ENCODE assay signal across 1 cellular context in the genomic region with DNA sequence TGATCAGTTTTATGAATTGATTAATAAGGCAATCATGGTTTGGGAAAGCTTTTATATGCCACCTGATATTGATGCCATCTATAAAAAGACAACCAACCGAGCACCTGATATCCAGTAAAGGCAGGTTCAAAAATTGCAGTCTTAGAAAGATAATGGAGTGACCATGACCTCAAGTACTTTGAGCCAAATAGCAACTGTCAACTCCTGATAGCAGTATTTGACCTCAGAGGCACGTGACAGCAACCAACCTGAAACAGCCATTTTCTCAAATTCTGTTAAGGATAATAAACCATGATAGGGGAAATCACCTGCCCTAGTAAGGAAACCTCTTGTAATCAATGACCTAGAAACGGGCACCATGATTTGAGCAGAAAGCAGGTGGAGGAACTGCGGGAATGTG.
TF ChIP-seq lines count a peak whose summit lies in the region.

No MANE protein-coding gene starts in this region.

TF ChIP-seq in K562, 482 proteins besides CTCF, POLR2A, EP300 and RAD21 (continued from another document):
- no peak for TF ChIP-seq NR2C2 (CRISPR knock-in tag; IDR thresholded peaks at IDR 0.05)
- peak; percentile 52; the same call in 1 of the 2 replicates for TF ChIP-seq NR2C2 (tag; IDR thresholded peaks at IDR 0.05)
- TF ChIP-seq ZNF561 (CRISPR knock-in tag; conservative IDR thresholded peaks at IDR 0.05): no peak
- TF ChIP-seq, protein P1, sequence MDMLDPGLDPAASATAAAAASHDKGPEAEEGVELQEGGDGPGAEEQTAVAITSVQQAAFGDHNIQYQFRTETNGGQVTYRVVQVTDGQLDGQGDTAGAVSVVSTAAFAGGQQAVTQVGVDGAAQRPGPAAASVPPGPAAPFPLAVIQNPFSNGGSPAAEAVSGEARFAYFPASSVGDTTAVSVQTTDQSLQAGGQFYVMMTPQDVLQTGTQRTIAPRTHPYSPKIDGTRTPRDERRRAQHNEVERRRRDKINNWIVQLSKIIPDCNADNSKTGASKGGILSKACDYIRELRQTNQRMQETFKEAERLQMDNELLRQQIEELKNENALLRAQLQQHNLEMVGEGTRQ (CRISPR knock-in tag; IDR thresholded peaks at IDR 0.05): peak; percentile 51
- peak; percentile 36; the same call in 1 of the 2 replicates for TF ChIP-seq RAD51 (IDR thresholded peaks at IDR 0.05; ENCODE audit: borderline replicate concordance, low read depth)
- peak; percentile 54; the same call in 1 of the 2 replicates for TF ChIP-seq TEAD4 (IDR thresholded peaks at IDR 0.05; ENCODE audit: low read length)
- no peak for TF ChIP-seq TEAD4 (CRISPR knock-in tag; IDR thresholded peaks at IDR 0.05; ENCODE audit: borderline replicate concordance)
- TF ChIP-seq CBFA2T3 (IDR thresholded peaks at IDR 0.05): peak; percentile 52
- TF ChIP-seq BACH1 (tag; IDR thresholded peaks at IDR 0.05): no peak
- no peak for TF ChIP-seq NFATC3 (IDR thresholded peaks at IDR 0.05)
- no peak for TF ChIP-seq HOXB6 (CRISPR knock-in tag; IDR thresholded peaks at IDR 0.05; ENCODE audit: borderline replicate concordance)
- TF ChIP-seq TAL1 (IDR thresholded peaks at IDR 0.05): peak; percentile 14; the same call in 1 of the 2 replicates
- TF ChIP-seq MAFK (IDR thresholded peaks at IDR 0.05; ENCODE audit: low read length): no peak
- TF ChIP-seq, protein P2, sequence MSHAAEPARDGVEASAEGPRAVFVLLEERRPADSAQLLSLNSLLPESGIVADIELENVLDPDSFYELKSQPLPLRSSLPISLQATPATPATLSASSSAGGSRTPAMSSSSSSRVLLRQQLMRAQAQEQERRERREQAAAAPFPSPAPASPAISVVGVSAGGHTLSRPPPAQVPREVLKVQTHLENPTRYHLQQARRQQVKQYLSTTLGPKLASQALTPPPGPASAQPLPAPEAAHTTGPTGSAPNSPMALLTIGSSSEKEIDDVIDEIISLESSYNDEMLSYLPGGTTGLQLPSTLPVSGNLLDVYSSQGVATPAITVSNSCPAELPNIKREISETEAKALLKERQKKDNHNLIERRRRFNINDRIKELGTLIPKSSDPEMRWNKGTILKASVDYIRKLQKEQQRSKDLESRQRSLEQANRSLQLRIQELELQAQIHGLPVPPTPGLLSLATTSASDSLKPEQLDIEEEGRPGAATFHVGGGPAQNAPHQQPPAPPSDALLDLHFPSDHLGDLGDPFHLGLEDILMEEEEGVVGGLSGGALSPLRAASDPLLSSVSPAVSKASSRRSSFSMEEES (CRISPR knock-in tag; IDR thresholded peaks at IDR 0.05): peak; percentile 73
- TF ChIP-seq, protein P3, sequence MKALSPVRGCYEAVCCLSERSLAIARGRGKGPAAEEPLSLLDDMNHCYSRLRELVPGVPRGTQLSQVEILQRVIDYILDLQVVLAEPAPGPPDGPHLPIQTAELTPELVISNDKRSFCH (CRISPR knock-in tag; IDR thresholded peaks at IDR 0.05): no peak
- TF ChIP-seq, protein P3 (tag; IDR thresholded peaks at IDR 0.05): no peak
- no peak for TF ChIP-seq ATF1 (CRISPR knock-in tag; IDR thresholded peaks at IDR 0.05)
- TF ChIP-seq ATF1 (tag; IDR thresholded peaks at IDR 0.05): 0 out of 2 replicates have a peak, but pooled peaks have one; percentile 22
- peak; percentile 88 for TF ChIP-seq BHLHE40 (IDR thresholded peaks at IDR 0.05; ENCODE audit: low read length)
- TF ChIP-seq, protein P4, sequence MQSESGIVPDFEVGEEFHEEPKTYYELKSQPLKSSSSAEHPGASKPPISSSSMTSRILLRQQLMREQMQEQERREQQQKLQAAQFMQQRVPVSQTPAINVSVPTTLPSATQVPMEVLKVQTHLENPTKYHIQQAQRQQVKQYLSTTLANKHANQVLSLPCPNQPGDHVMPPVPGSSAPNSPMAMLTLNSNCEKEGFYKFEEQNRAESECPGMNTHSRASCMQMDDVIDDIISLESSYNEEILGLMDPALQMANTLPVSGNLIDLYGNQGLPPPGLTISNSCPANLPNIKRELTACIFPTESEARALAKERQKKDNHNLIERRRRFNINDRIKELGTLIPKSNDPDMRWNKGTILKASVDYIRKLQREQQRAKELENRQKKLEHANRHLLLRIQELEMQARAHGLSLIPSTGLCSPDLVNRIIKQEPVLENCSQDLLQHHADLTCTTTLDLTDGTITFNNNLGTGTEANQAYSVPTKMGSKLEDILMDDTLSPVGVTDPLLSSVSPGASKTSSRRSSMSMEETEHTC (IDR thresholded peaks at IDR 0.05): no peak
- TF ChIP-seq, protein P5, sequence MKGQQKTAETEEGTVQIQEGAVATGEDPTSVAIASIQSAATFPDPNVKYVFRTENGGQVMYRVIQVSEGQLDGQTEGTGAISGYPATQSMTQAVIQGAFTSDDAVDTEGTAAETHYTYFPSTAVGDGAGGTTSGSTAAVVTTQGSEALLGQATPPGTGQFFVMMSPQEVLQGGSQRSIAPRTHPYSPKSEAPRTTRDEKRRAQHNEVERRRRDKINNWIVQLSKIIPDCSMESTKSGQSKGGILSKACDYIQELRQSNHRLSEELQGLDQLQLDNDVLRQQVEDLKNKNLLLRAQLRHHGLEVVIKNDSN (CRISPR knock-in tag; IDR thresholded peaks at IDR 0.05): peak; percentile 55; the same call in 1 of the 2 replicates
- peak; percentile 35; the same call in 1 of the 2 replicates for TF ChIP-seq NR2C1 (IDR thresholded peaks at IDR 0.05)
- peak; percentile 61 for TF ChIP-seq NR2C1 (tag; IDR thresholded peaks at IDR 0.05)
